ENCODE assay signal across 16 cellular contexts in genomic region chr1:168138134-168138533, GRCh38. TPM values are rescaled to one million over a fixed set of nuclear protein-coding genes. Genes with fewer than 3 reads are reported as not detected.
DNase-seq lines count a peak whose midpoint lies in the region; ATAC-seq and TF ChIP-seq lines count a peak whose summit lies in the region.
"Had no signal": no experiment of that assay in that cellular context is flagged by ENCODE, and none has a peak within 500 bp of the region (broad histone marks: within the 10 kb centered on the region; RNA-seq: fewer than 3 reads in every experiment).

No MANE protein-coding gene starts in this region.

- intact Hi-C loops in activated naive CD4-positive, alpha-beta T cell treated with anti-CD3 and anti-CD28 coated beads for 36 hours (cut with micrococcal nuclease), result loop anchor here (1.0 to 5.0 kb wide), 8 partner anchors 25 to 1555 kb away; partner anchors contain the start of genes DCAF6, MPC2 and SFT2D2
- intact Hi-C loops in aorta (cut with DNase I), result loop anchor here in 1 of 2 donors (5.0 kb wide), 1 partner anchor 51 kb away; no protein-coding TSS in a partner anchor

- peak; percentile 53 to 62 for ATAC-seq in activated naive CD4-positive, alpha-beta T cell treated with anti-CD3 and anti-CD28 coated beads, Interleukin-2, amount 50 U/mL, for 72 hours
- ATAC-seq in aorta (ENCODE audit: low FRiP score), result no peak

- CTCF ChIA-PET in activated naive CD4-positive, alpha-beta T cell treated with anti-CD3 and anti-CD28 coated beads for 36 hours (lab: Charles Lee), result interaction anchor here (1.3 to 1.5 kb wide), 2 partner anchors 53 to 95 kb away, joined by 3 to 4 read pairs; no protein-coding TSS in a partner anchor

- no peaks in the 10 kb centered on the region for H3K4me1 ChIP-seq in aorta (ENCODE audit: control insufficient read depth in 1 of 2, insufficient read depth in 2 of 2, low read length in 2 of 2)
- H3K4me1 ChIP-seq: testis had no signal

- H3K27ac ChIP-seq in aorta (ENCODE audit: low read depth in 1 of 2, low read length in 2 of 2), result peak overlapping the region; percentile 18 to 19
- H3K27ac ChIP-seq: BLaER1 had no signal

- DNase-seq in activated naive CD4-positive, alpha-beta T cell treated with anti-CD3 and anti-CD28 coated beads, Interleukin-2, amount 50 U/mL, for 72 hours (ENCODE audit: low spot score in 2 of 2), result no peak
- DNase-seq in activated naive CD4-positive, alpha-beta T cell treated with anti-CD3 and anti-CD28 coated beads for 36 hours, result no peak
- DNase-seq in activated naive CD8-positive, alpha-beta T cell treated with anti-CD3 and anti-CD28 coated beads for 36 hours, result no peak
- DNase-seq in mesothelial cell of epicardium (ENCODE audit: low spot score in 2 of 2, unreplicated experiment in 2 of 2) (no peak), aorta (no peak), amygdala (lab: John Stamatoyannopoulos, UW) (no peak), COLO668 (lab: John Stamatoyannopoulos, UW; ENCODE audit: unreplicated experiment) (no peak), NCI-H1092 treated with DMSO at 0.1 percent for 48 hours (lab: John Stamatoyannopoulos, UW) (no peak)
- DNase-seq: activated CD8-positive, alpha-beta memory T cell treated with anti-CD3 and anti-CD28 coated beads, Interleukin-2, amount 50 U/mL, for 4 hours; central memory CD4-positive, alpha-beta T cell; foreskin fibroblast; left colon; NK-92 treated with Interleukin-12 subunit alpha and Interleukin-12 subunit beta, amount 100 ng/mL, for 24 hours; stimulated activated CD4-positive, alpha-beta T cell treated with anti-CD3 and anti-CD28 coated beads, Interleukin-4, amount 100 ng/mL, for 4 hours; testis had no signal

- H3K27me3 Mint-ChIP-seq in activated naive CD4-positive, alpha-beta T cell treated with anti-CD3 and anti-CD28 coated beads for 36 hours (ENCODE audit: low read depth), result peaks cover 26% of the 10 kb centered on the region
- H3K27me3 Mint-ChIP-seq in activated naive CD8-positive, alpha-beta T cell treated with anti-CD3 and anti-CD28 coated beads for 36 hours, result peaks cover 36% of the 10 kb centered on the region
- no peaks in the 10 kb centered on the region for H3K27me3 Mint-ChIP-seq in mesothelial cell of epicardium (ENCODE audit: low read depth)

- peaks cover 7% of the 10 kb centered on the region in 2 donors for H3K36me3 Mint-ChIP-seq in activated naive CD4-positive, alpha-beta T cell treated with anti-CD3 and anti-CD28 coated beads, Interleukin-2, amount 50 U/mL, for 72 hours
- H3K36me3 Mint-ChIP-seq in activated naive CD4-positive, alpha-beta T cell treated with anti-CD3 and anti-CD28 coated beads for 36 hours (ENCODE audit: low read depth), result no peaks in the 10 kb centered on the region
- H3K36me3 Mint-ChIP-seq in activated naive CD8-positive, alpha-beta T cell treated with anti-CD3 and anti-CD28 coated beads for 36 hours, result no peaks in the 10 kb centered on the region
- H3K36me3 Mint-ChIP-seq in mesothelial cell of epicardium, result no peaks in the 10 kb centered on the region

- no peak overlapping the region for H3K4me3 ChIP-seq in aorta (ENCODE audit: low read length in 2 of 2)
- H3K4me3 ChIP-seq: BLaER1 had no signal

- no peaks in the 10 kb centered on the region for H3K9me3 Mint-ChIP-seq in activated naive CD4-positive, alpha-beta T cell treated with anti-CD3 and anti-CD28 coated beads, Interleukin-2, amount 50 U/mL, for 72 hours
- H3K9me3 Mint-ChIP-seq in activated naive CD4-positive, alpha-beta T cell treated with anti-CD3 and anti-CD28 coated beads for 36 hours, result no peaks in the 10 kb centered on the region
- no peaks in the 10 kb centered on the region for H3K9me3 Mint-ChIP-seq in activated naive CD8-positive, alpha-beta T cell treated with anti-CD3 and anti-CD28 coated beads for 36 hours
- no peaks in the 10 kb centered on the region for H3K9me3 Mint-ChIP-seq in mesothelial cell of epicardium

- H3K9me3 ChIP-seq in aorta (ENCODE audit: control insufficient read depth, low read length), result no peaks in the 10 kb centered on the region
- H3K9me3 ChIP-seq: BLaER1, testis had no signal

- no peak overlapping the region for H3K4me3 Mint-ChIP-seq in activated naive CD4-positive, alpha-beta T cell treated with anti-CD3 and anti-CD28 coated beads for 36 hours
- H3K4me3 Mint-ChIP-seq in activated naive CD8-positive, alpha-beta T cell treated with anti-CD3 and anti-CD28 coated beads for 36 hours, result peak overlapping the region; percentile 82
- peak overlapping the region; percentile 90 for H3K4me3 Mint-ChIP-seq in mesothelial cell of epicardium

- H3K36me3 ChIP-seq in aorta (ENCODE audit: control insufficient read depth in 1 of 2, insufficient read depth in 2 of 2, low read length in 1 of 2), result no peaks in the 10 kb centered on the region
- H3K36me3 ChIP-seq: BLaER1 had no signal

- no peaks in the 10 kb centered on the region for H3K27me3 ChIP-seq in aorta (ENCODE audit: control insufficient read depth in 1 of 2, insufficient read depth in 2 of 2, low read length in 1 of 2)
- H3K27me3 ChIP-seq: testis had no signal

- WGBS in aorta, 2 donors, result 58 to 61% methylated on average over 5 of the region's 5 CpGs

- no peak for TF ChIP-seq CTCF in mesothelial cell of epicardium (IDR thresholded peaks at IDR 0.05; ENCODE audit: unreplicated experiment)

- peaks cover 39% of the 10 kb centered on the region for H3K4me1 Mint-ChIP-seq in activated naive CD4-positive, alpha-beta T cell treated with anti-CD3 and anti-CD28 coated beads for 36 hours (ENCODE audit: low read depth)
- peaks cover 28% of the 10 kb centered on the region for H3K4me1 Mint-ChIP-seq in activated naive CD8-positive, alpha-beta T cell treated with anti-CD3 and anti-CD28 coated beads for 36 hours
- peaks cover 29% of the 10 kb centered on the region for H3K4me1 Mint-ChIP-seq in mesothelial cell of epicardium

- no peak overlapping the region for H3K27ac Mint-ChIP-seq in activated naive CD4-positive, alpha-beta T cell treated with anti-CD3 and anti-CD28 coated beads, Interleukin-2, amount 50 U/mL, for 72 hours
- no peak overlapping the region for H3K27ac Mint-ChIP-seq in activated naive CD4-positive, alpha-beta T cell treated with anti-CD3 and anti-CD28 coated beads for 36 hours
- H3K27ac Mint-ChIP-seq in activated naive CD8-positive, alpha-beta T cell treated with anti-CD3 and anti-CD28 coated beads for 36 hours, result no peak overlapping the region
- peak overlapping the region; percentile 97 for H3K27ac Mint-ChIP-seq in mesothelial cell of epicardium

RNA-seq across cellular contexts. Expression of gene GPR161, which starts 1.4 kb away (rescaled TPM):
- under 1 TPM; 0.34 to 0.53 TPM for total RNA-seq in activated naive CD4-positive, alpha-beta T cell treated with anti-CD3 and anti-CD28 coated beads, Interleukin-2, amount 50 U/mL, for 72 hours
- under 1 TPM; 0.12 to 0.29 TPM for total RNA-seq in activated naive CD4-positive, alpha-beta T cell treated with anti-CD3 and anti-CD28 coated beads for 36 hours
- under 1 TPM; 0.14 to 0.30 TPM for total RNA-seq in activated naive CD8-positive, alpha-beta T cell treated with anti-CD3 and anti-CD28 coated beads for 36 hours
- total RNA-seq in mesothelial cell of epicardium (34.6 to 36.4 TPM (median 35.1 TPM) in 3 replicates), aorta (10 to 100 TPM; 14.4 to 19.8 TPM)
- 10 to 100 TPM in 1 of 2 donors, 1 to 10 TPM in 1; 6.0 to 13.1 TPM for polyA plus RNA-seq in aorta

RNA-seq across cellular contexts. Expression of gene TIPRL, which starts 40.6 kb away (rescaled TPM):
- 10 to 100 TPM; 40.7 to 82.2 TPM for total RNA-seq in activated naive CD4-positive, alpha-beta T cell treated with anti-CD3 and anti-CD28 coated beads, Interleukin-2, amount 50 U/mL, for 72 hours
- total RNA-seq in activated naive CD4-positive, alpha-beta T cell treated with anti-CD3 and anti-CD28 coated beads for 36 hours, result 10 to 100 TPM; 76.7 to 81.3 TPM
- 10 to 100 TPM; 50.9 to 51.2 TPM for total RNA-seq in activated naive CD8-positive, alpha-beta T cell treated with anti-CD3 and anti-CD28 coated beads for 36 hours
- total RNA-seq in mesothelial cell of epicardium, result 26.9 to 28.9 TPM (median 28.2 TPM) in 3 replicates
- 10 to 100 TPM; 25.1 to 28.9 TPM for total RNA-seq in aorta
- polyA plus RNA-seq in aorta, result 10 to 100 TPM; 14.3 to 19.7 TPM

Comparison
In these comparisons a context has a peak if more than half of its experiments do, and no peak if none do; other contexts are left out.
1. RNA of gene GPR161, which starts 1.4 kb away (total RNA-seq): 34.6 to 36.4 TPM in mesothelial cell of epicardium and 14.4 to 19.8 TPM in aorta; 0.34 to 0.53 TPM in activated naive CD4-positive, alpha-beta T cell treated with anti-CD3 and anti-CD28 coated beads, Interleukin-2, amount 50 U/mL, for 72 hours, 0.14 to 0.30 TPM in activated naive CD8-positive, alpha-beta T cell treated with anti-CD3 and anti-CD28 coated beads for 36 hours and 0.12 to 0.29 TPM in activated naive CD4-positive, alpha-beta T cell treated with anti-CD3 and anti-CD28 coated beads for 36 hours; every median in the first group is over 10 times any median in the second.